Comparison of ENCODE assay signal across 2 cellular contexts in the genomic region with DNA sequence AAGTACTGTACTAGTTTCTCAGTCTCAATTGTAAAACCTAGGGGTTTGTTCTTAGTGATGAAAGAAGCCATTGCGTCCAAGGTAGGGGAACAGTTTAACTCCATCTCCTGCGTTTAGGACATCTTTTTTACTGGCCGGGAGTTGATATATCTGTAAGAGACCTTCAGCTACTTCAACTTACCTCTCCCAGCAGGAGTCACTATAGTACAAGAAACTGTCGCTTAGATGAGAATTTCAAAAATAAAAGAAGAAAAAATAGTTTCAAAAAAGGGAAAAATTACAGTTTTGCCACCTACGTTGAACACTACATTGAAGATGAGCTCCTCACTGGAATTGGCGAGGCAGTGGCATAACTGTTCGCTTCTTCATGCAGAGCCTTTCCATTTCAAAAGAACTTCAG.
TF ChIP-seq lines count a peak whose summit lies in the region.

No MANE protein-coding gene starts in this region.

TF ChIP-seq in GM23338, 12 proteins besides CTCF, POLR2A, EP300 and RAD21:
- no peak for TF ChIP-seq NANOG (IDR thresholded peaks at IDR 0.05; ENCODE audit: borderline replicate concordance)
- TF ChIP-seq, protein P1, sequence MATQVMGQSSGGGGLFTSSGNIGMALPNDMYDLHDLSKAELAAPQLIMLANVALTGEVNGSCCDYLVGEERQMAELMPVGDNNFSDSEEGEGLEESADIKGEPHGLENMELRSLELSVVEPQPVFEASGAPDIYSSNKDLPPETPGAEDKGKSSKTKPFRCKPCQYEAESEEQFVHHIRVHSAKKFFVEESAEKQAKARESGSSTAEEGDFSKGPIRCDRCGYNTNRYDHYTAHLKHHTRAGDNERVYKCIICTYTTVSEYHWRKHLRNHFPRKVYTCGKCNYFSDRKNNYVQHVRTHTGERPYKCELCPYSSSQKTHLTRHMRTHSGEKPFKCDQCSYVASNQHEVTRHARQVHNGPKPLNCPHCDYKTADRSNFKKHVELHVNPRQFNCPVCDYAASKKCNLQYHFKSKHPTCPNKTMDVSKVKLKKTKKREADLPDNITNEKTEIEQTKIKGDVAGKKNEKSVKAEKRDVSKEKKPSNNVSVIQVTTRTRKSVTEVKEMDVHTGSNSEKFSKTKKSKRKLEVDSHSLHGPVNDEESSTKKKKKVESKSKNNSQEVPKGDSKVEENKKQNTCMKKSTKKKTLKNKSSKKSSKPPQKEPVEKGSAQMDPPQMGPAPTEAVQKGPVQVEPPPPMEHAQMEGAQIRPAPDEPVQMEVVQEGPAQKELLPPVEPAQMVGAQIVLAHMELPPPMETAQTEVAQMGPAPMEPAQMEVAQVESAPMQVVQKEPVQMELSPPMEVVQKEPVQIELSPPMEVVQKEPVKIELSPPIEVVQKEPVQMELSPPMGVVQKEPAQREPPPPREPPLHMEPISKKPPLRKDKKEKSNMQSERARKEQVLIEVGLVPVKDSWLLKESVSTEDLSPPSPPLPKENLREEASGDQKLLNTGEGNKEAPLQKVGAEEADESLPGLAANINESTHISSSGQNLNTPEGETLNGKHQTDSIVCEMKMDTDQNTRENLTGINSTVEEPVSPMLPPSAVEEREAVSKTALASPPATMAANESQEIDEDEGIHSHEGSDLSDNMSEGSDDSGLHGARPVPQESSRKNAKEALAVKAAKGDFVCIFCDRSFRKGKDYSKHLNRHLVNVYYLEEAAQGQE (IDR thresholded peaks at IDR 0.05; ENCODE audit: unreplicated experiment), result no peak

TF ChIP-seq in H1, 55 proteins besides CTCF, POLR2A, EP300 and RAD21:
- TF ChIP-seq RXRA (IDR thresholded peaks at IDR 0.05; ENCODE audit: insufficient read depth, low read depth, low read length), result no peak
- TF ChIP-seq ASH2L (IDR thresholded peaks at IDR 0.05; ENCODE audit: low read length), result no peak
- no peak for TF ChIP-seq JUN (IDR thresholded peaks at IDR 0.05; ENCODE audit: low read depth, low read length)
- no peak for TF ChIP-seq TAF1 (IDR thresholded peaks at IDR 0.05; ENCODE audit: low read depth, low read length)
- TF ChIP-seq CTBP2 (IDR thresholded peaks at IDR 0.05; ENCODE audit: borderline replicate concordance, insufficient read depth, insufficient read length, low read length), result no peak
- TF ChIP-seq, protein P2, sequence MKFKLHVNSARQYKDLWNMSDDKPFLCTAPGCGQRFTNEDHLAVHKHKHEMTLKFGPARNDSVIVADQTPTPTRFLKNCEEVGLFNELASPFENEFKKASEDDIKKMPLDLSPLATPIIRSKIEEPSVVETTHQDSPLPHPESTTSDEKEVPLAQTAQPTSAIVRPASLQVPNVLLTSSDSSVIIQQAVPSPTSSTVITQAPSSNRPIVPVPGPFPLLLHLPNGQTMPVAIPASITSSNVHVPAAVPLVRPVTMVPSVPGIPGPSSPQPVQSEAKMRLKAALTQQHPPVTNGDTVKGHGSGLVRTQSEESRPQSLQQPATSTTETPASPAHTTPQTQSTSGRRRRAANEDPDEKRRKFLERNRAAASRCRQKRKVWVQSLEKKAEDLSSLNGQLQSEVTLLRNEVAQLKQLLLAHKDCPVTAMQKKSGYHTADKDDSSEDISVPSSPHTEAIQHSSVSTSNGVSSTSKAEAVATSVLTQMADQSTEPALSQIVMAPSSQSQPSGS (IDR thresholded peaks at IDR 0.05; ENCODE audit: low read length), result no peak
- TF ChIP-seq NRF1 (IDR thresholded peaks at IDR 0.05; ENCODE audit: low read depth, low read length), result no peak
- TF ChIP-seq BACH1 (IDR thresholded peaks at IDR 0.05; ENCODE audit: low read length), result no peak
- TF ChIP-seq EGR1 (IDR thresholded peaks at IDR 0.05; ENCODE audit: borderline replicate concordance, low read depth, low read length), result no peak
- no peak for TF ChIP-seq POLR2AphosphoS5 (IDR thresholded peaks at IDR 0.05; ENCODE audit: low read depth, low read length)
- no peak for TF ChIP-seq RFX5 (IDR thresholded peaks at IDR 0.05; ENCODE audit: borderline replicate concordance, low read depth, low read length)
- TF ChIP-seq TBP (IDR thresholded peaks at IDR 0.05; ENCODE audit: low read depth, low read length), result no peak
TF ChIP-seq in H1: peak in this region for 0.
